In the genomic region with DNA sequence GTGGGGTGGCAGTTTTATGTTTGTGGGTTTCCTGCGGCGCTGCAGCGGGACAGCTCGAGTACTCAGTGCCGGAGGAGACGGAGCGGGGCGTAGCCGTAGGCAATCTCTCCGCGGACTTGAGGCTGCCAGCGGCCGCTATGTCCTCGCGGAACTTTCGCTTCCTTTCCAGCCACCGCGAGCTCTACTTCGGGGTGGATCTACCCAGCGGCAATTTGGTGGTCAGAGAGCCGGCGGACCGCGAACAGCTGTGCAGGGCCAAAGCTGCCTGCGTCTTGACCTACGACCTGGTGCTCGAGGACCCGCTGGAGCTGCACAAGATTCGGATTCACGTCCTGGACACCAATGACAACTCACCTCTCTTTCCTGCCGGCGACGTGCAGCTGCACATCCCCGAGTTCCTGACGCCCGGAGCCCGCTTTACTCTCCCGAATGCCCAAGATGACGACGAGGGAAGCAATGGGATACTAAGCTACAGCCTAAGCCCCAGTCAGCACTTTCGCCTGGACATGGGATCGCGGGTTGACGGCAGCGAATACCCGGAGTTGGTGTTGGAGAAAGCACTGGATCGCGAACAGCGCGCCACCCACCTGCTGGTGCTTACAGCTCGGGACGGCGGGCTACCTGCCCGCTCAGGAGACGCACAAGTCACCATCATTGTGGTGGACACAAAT, we compare ENCODE assay signal across 8 cellular contexts. TPM values are rescaled to one million over a fixed set of nuclear protein-coding genes. Genes with fewer than 3 reads are reported as not detected.
DNase-seq lines count a peak whose midpoint lies in the region; ATAC-seq and TF ChIP-seq lines count a peak whose summit lies in the region.

No MANE protein-coding gene starts in this region.

- H3K9ac ChIP-seq in endodermal cell (ENCODE audit: extremely low read depth, low read length, poor library complexity, severe bottlenecking): peak overlapping the region; percentile 11

- H3K4me3 ChIP-seq in AG09309 (ENCODE audit: control insufficient read depth, low read depth, low read length) (peak overlapping the region; percentile 36), endodermal cell (ENCODE audit: low read length) (peak overlapping the region; percentile 87)

- H3K4me1 Mint-ChIP-seq in IgD-negative memory B cell: peaks cover 0 to 2% (median 0%) of the 10 kb centered on the region in 3 donors
- H3K4me1 Mint-ChIP-seq in endodermal cell: peaks cover 20% of the 10 kb centered on the region
- H3K4me1 Mint-ChIP-seq in naive B cell: peaks cover 0 to 14% (median 0%) of the 10 kb centered on the region in 3 donors
- peaks cover 6% of the 10 kb centered on the region for H3K4me1 Mint-ChIP-seq in activated CD4-positive, alpha-beta memory T cell treated with anti-CD3 and anti-CD28 coated beads for 36 hours (ENCODE audit: low read depth)

- intact Hi-C loops in activated CD4-positive, alpha-beta memory T cell treated with anti-CD3 and anti-CD28 coated beads for 36 hours (cut with micrococcal nuclease): loop anchor here (5.0 kb wide), 1 partner anchor 115 kb away; no protein-coding TSS in a partner anchor

- no peak overlapping the region for H3K27ac ChIP-seq in endodermal cell (ENCODE audit: low read depth, low read length)

- 25 to 40% methylated on average over 43 to 55 of the region's 55 CpGs for WGBS in endodermal cell (ENCODE audit: insufficient coverage in 1 of 2, insufficient read length in 1 of 2), 2 experiments

- no peaks in the 10 kb centered on the region for H3K36me3 Mint-ChIP-seq in IgD-negative memory B cell
- no peaks in the 10 kb centered on the region for H3K36me3 Mint-ChIP-seq in endodermal cell (ENCODE audit: low read depth)
- no peaks in the 10 kb centered on the region for H3K36me3 Mint-ChIP-seq in naive B cell
- no peaks in the 10 kb centered on the region for H3K36me3 Mint-ChIP-seq in activated CD4-positive, alpha-beta memory T cell treated with anti-CD3 and anti-CD28 coated beads for 36 hours

- POLR2A ChIA-PET in activated CD4-positive, alpha-beta memory T cell treated with anti-CD3 and anti-CD28 coated beads for 36 hours (lab: Charles Lee): no interaction called here

- H3K9me3 Mint-ChIP-seq in IgD-negative memory B cell (peaks cover 0 to 5% (median 3%) of the 10 kb centered on the region in 3 donors), endodermal cell (no peaks in the 10 kb centered on the region), naive B cell (peaks cover 0 to 30% (median 10%) of the 10 kb centered on the region in 7 donors)
- H3K9me3 Mint-ChIP-seq in activated CD4-positive, alpha-beta memory T cell treated with anti-CD3 and anti-CD28 coated beads for 36 hours: no peaks in the 10 kb centered on the region

- CTCF ChIA-PET in activated CD4-positive, alpha-beta memory T cell treated with anti-CD3 and anti-CD28 coated beads for 36 hours (lab: Charles Lee): interaction anchor here (0.7 to 1.3 kb wide), 4 partner anchors 10 to 115 kb away, joined by 3 to 4 read pairs (median 3); partner anchors contain the start of gene PCDHA8

- no peak for TF ChIP-seq CTCF in AG09309 (IDR thresholded peaks at IDR 0.05; ENCODE audit: control insufficient read depth, insufficient read depth, low read depth, low read length, missing control alignments)
- TF ChIP-seq CTCF in endodermal cell (conservative IDR thresholded peaks at IDR 0.05): no peak

- no peaks in the 10 kb centered on the region for H3K36me3 ChIP-seq in endodermal cell (ENCODE audit: control insufficient read depth, insufficient read depth, low read length)

- DNase-seq in AG09309 (ENCODE audit: low read depth) (no peak), endodermal cell (peak; percentile 84), naive B cell (no peak), D341Med (ENCODE audit: low spot score) (no peak)
- no peak for DNase-seq in activated CD4-positive, alpha-beta memory T cell treated with anti-CD3 and anti-CD28 coated beads for 36 hours

- peaks cover 29% of the 10 kb centered on the region for H3K27me3 ChIP-seq in endodermal cell (ENCODE audit: control insufficient read depth, insufficient read depth, low read length, poor library complexity, severe bottlenecking)

- H3K27me3 Mint-ChIP-seq in IgD-negative memory B cell (peaks cover 39% of the 10 kb centered on the region), endodermal cell (ENCODE audit: insufficient read depth) (peaks cover 38% of the 10 kb centered on the region), naive B cell (peaks cover 27 to 60% (median 46%) of the 10 kb centered on the region in 3 donors)
- H3K27me3 Mint-ChIP-seq in activated CD4-positive, alpha-beta memory T cell treated with anti-CD3 and anti-CD28 coated beads for 36 hours: peaks cover 46% of the 10 kb centered on the region

- no peaks in the 10 kb centered on the region for H3K9me3 ChIP-seq in endodermal cell (ENCODE audit: control insufficient read depth, low read length)

- ATAC-seq in naive B cell (ENCODE audit: low read depth in 2 of 2) (no peak), HG03469 (IDR thresholded peaks at IDR 0.05; ENCODE audit: unreplicated experiment) (no peak), HG02798 (IDR thresholded peaks at IDR 0.05; ENCODE audit: poor library complexity, unreplicated experiment) (no peak)

- H3K4me3 Mint-ChIP-seq in IgD-negative memory B cell: peak overlapping the region in 3 of 4 donors; percentile 21 to 85 (median 32)
- H3K4me3 Mint-ChIP-seq in endodermal cell: peak overlapping the region; percentile 70
- H3K4me3 Mint-ChIP-seq in naive B cell: peak overlapping the region; percentile 18 to 85 (median 67)
- H3K4me3 Mint-ChIP-seq in activated CD4-positive, alpha-beta memory T cell treated with anti-CD3 and anti-CD28 coated beads for 36 hours: no peak overlapping the region

- H3K4me1 ChIP-seq in endodermal cell (ENCODE audit: control insufficient read depth, insufficient read depth, low read length): no peaks in the 10 kb centered on the region

- H3K27ac Mint-ChIP-seq in IgD-negative memory B cell: no peak overlapping the region
- H3K27ac Mint-ChIP-seq in endodermal cell: peak overlapping the region; percentile 4
- no peak overlapping the region for H3K27ac Mint-ChIP-seq in naive B cell
- H3K27ac Mint-ChIP-seq in activated CD4-positive, alpha-beta memory T cell treated with anti-CD3 and anti-CD28 coated beads for 36 hours: no peak overlapping the region

RNA-seq across cellular contexts. Expression of gene PCDHAC1, which starts 0.9 kb away (rescaled TPM):
- polyA plus RNA-seq in IgD-negative memory B cell (not detected), naive B cell (ENCODE audit: low read depth in 6 of 6) (not detected)
- 1 to 10 TPM; 3.2 to 6.1 TPM for total RNA-seq in endodermal cell
- 2.4 TPM for polyA plus RNA-seq in endodermal cell (2013, experiment 1 of 2)
- 2.2 TPM for polyA plus RNA-seq in endodermal cell (2013, experiment 2 of 2)
- total RNA-seq in activated CD4-positive, alpha-beta memory T cell treated with anti-CD3 and anti-CD28 coated beads for 36 hours: not detected

RNA-seq across cellular contexts. Expression of gene PCDHAC2, which starts 39.2 kb away (rescaled TPM):
- polyA plus RNA-seq in IgD-negative memory B cell: not detected
- 1 to 10 TPM in 1 of 2 donors, under 1 TPM in 1; 0.49 to 2.4 TPM for total RNA-seq in endodermal cell
- 1.8 TPM for polyA plus RNA-seq in endodermal cell (2013, experiment 1 of 2)
- polyA plus RNA-seq in endodermal cell (2013, experiment 2 of 2): 1.5 TPM
- not detected for polyA plus RNA-seq in naive B cell (ENCODE audit: low read depth in 6 of 6)
- total RNA-seq in activated CD4-positive, alpha-beta memory T cell treated with anti-CD3 and anti-CD28 coated beads for 36 hours: not detected

RNA-seq across cellular contexts. Expression of gene PCDHA13, which starts 45.1 kb away (rescaled TPM):
- not detected for polyA plus RNA-seq in IgD-negative memory B cell
- total RNA-seq in endodermal cell: 1 to 10 TPM; 1.2 to 3.8 TPM
- polyA plus RNA-seq in endodermal cell (2013, experiment 1 of 2): 0.61 TPM
- polyA plus RNA-seq in endodermal cell (2013, experiment 2 of 2): 0.37 TPM
- not detected for polyA plus RNA-seq in naive B cell (ENCODE audit: low read depth in 6 of 6)
- total RNA-seq in activated CD4-positive, alpha-beta memory T cell treated with anti-CD3 and anti-CD28 coated beads for 36 hours: not detected

RNA-seq across cellular contexts. Expression of gene PCDHA12, which starts 51.9 kb away (rescaled TPM):
- polyA plus RNA-seq in IgD-negative memory B cell (not detected), naive B cell (ENCODE audit: low read depth in 6 of 6) (not detected)
- total RNA-seq in endodermal cell: 10 to 100 TPM; 11.2 to 13.8 TPM
- polyA plus RNA-seq in endodermal cell (2013, experiment 1 of 2): 3.7 TPM
- polyA plus RNA-seq in endodermal cell (2013, experiment 2 of 2): 4.1 TPM
- total RNA-seq in activated CD4-positive, alpha-beta memory T cell treated with anti-CD3 and anti-CD28 coated beads for 36 hours: not detected

RNA-seq across cellular contexts. Expression of gene PCDHA11, which starts 58.3 kb away (rescaled TPM):
- polyA plus RNA-seq in IgD-negative memory B cell (not detected), naive B cell (ENCODE audit: low read depth in 6 of 6) (not detected)
- total RNA-seq in endodermal cell: 10 to 100 TPM in 1 of 2 donors, 1 to 10 TPM in 1; 4.7 to 11.7 TPM
- 8.0 TPM for polyA plus RNA-seq in endodermal cell (2013, experiment 1 of 2)
- 8.8 TPM for polyA plus RNA-seq in endodermal cell (2013, experiment 2 of 2)
- not detected for total RNA-seq in activated CD4-positive, alpha-beta memory T cell treated with anti-CD3 and anti-CD28 coated beads for 36 hours

Comparison
In these comparisons a context has a peak if more than half of its experiments do, and no peak if none do; other contexts are left out.
1. RNA of gene PCDHAC1, which starts 0.9 kb away (total RNA-seq): 3.2 to 6.1 TPM in endodermal cell; not detected in activated CD4-positive, alpha-beta memory T cell treated with anti-CD3 and anti-CD28 coated beads for 36 hours; every median in the first group is over 4 times any median in the second.